ENCODE assay signal across 24 cellular contexts in genomic region chr1:1393428-1393827, GRCh38. TPM values are rescaled to one million over a fixed set of nuclear protein-coding genes. Genes with fewer than 3 reads are reported as not detected.
DNase-seq lines count a peak whose midpoint lies in the region; ATAC-seq, FAIRE-seq and TF ChIP-seq lines count a peak whose summit lies in the region.
"Had no signal": no experiment of that assay in that cellular context is flagged by ENCODE, and none has a peak within 500 bp of the region (broad histone marks: within the 10 kb centered on the region; RNA-seq: fewer than 3 reads in every experiment).

No MANE protein-coding gene starts in this region.

- H3K4me1 Mint-ChIP-seq in activated naive CD4-positive, alpha-beta T cell treated with anti-CD3 and anti-CD28 coated beads, Interleukin-2, amount 50 U/mL, for 24 hours: peaks cover 25% of the 10 kb centered on the region
- peaks cover 15 to 21% of the 10 kb centered on the region in 2 donors for H3K4me1 Mint-ChIP-seq in natural killer cell

- H3K14ac ChIP-seq in neuronal stem cell (ENCODE audit: low read length): no peak overlapping the region

- intact Hi-C loops in GM12878 (cut with micrococcal nuclease; ENCODE audit: unreplicated experiment): no loop called here
- intact Hi-C loops in natural killer cell (cut with micrococcal nuclease): no loop called here

- H3K18ac ChIP-seq in neuronal stem cell (ENCODE audit: low read length): no peak overlapping the region

- no peak for FAIRE-seq in GM12878 (lab: Jason Lieb, UNC)
- FAIRE-seq: D721Med, HTR-8/SVneo, RCC 7860 had no signal

- no peak overlapping the region for H2BK5ac ChIP-seq in neuronal stem cell (ENCODE audit: low read length)

- peak; percentile 46; the same call in 1 of the 2 replicates for TF ChIP-seq POLR2A in GM12878 (IDR thresholded peaks at IDR 0.05; ENCODE audit: low read depth, low read length)

- H4K8ac ChIP-seq in neuronal stem cell (ENCODE audit: low read depth, low read length): no peak overlapping the region

- no peaks in the 10 kb centered on the region for H3K9me3 Mint-ChIP-seq in activated naive CD4-positive, alpha-beta T cell treated with anti-CD3 and anti-CD28 coated beads, Interleukin-2, amount 50 U/mL, for 24 hours
- no peaks in the 10 kb centered on the region for H3K9me3 Mint-ChIP-seq in natural killer cell
- H3K9me3 Mint-ChIP-seq: CD4-positive, CD25-positive, alpha-beta regulatory T cell; GM23338 had no signal

- in situ Hi-C loops in GM12878 (cut with MboI): no loop called here

- H3K4me3 Mint-ChIP-seq in activated naive CD4-positive, alpha-beta T cell treated with anti-CD3 and anti-CD28 coated beads, Interleukin-2, amount 50 U/mL, for 24 hours: no peak overlapping the region
- H3K4me3 Mint-ChIP-seq in natural killer cell: no peak overlapping the region
- H3K4me3 Mint-ChIP-seq: GM23338, H9 had no signal

- no peak for TF ChIP-seq EP300 in GM12878 (IDR thresholded peaks at IDR 0.05; ENCODE audit: borderline replicate concordance in 1 of 2, control insufficient read depth in 1 of 2, low read depth in 2 of 2, low read length in 2 of 2)

- H3K36me3 ChIP-seq in GM12878 (ENCODE audit: control insufficient read depth in 2 of 2, insufficient read depth in 2 of 2, low read length in 1 of 2) (peaks cover 36 to 47% of the 10 kb centered on the region in 2 experiments), neuronal stem cell (replicated peaks in 1 of 2; ENCODE audit: control insufficient read depth in 2 of 2, insufficient read depth in 2 of 2, low read length in 2 of 2) (peaks cover 57 to 97% of the 10 kb centered on the region in 2 donors)

- RAD21 ChIA-PET in GM12878 (lab: Charles Lee; ENCODE audit: unreplicated experiment): no interaction called here

- H3K27me3 Mint-ChIP-seq in activated naive CD4-positive, alpha-beta T cell treated with anti-CD3 and anti-CD28 coated beads, Interleukin-2, amount 50 U/mL, for 24 hours: no peaks in the 10 kb centered on the region
- H3K27me3 Mint-ChIP-seq in natural killer cell (ENCODE audit: low read depth in 2 of 2): no peaks in the 10 kb centered on the region
- H3K27me3 Mint-ChIP-seq: CD4-positive, CD25-positive, alpha-beta regulatory T cell had no signal

- H4K20me1 ChIP-seq in GM12878 (ENCODE audit: control insufficient read depth, insufficient read depth): no peaks in the 10 kb centered on the region

- TF ChIP-seq CTCF in GM12878 (IDR thresholded peaks at IDR 0.05 in 2 of 3, conservative IDR thresholded peaks at IDR 0.05 in 1 of 3; ENCODE audit: control insufficient read depth in 2 of 3, extremely low read depth in 1 of 3, insufficient read depth in 1 of 3, low read depth in 3 of 3, low read length in 3 of 3) (no peak), natural killer cell (IDR thresholded peaks at IDR 0.05) (no peak)

- TF ChIP-seq RAD21 in GM12878 (IDR thresholded peaks at IDR 0.05; ENCODE audit: insufficient read depth, low read depth, low read length): no peak

- no peak overlapping the region for H3K4ac ChIP-seq in neuronal stem cell (ENCODE audit: low read length)

- CTCF ChIA-PET in GM12878 (lab: Yijun Ruan, JAX): no interaction called here

- peaks cover 20% of the 10 kb centered on the region for H3K79me2 ChIP-seq in GM12878 (ENCODE audit: control insufficient read depth, insufficient read depth, low read length)

- no TSS peak for BruUV-seq in GM12878 (replicated peaks; lab: Mats Ljungman, UMichigan)

- no peak overlapping the region for H3K4me3 ChIP-seq in GM12878
- no peak overlapping the region for H3K4me3 ChIP-seq in neuronal stem cell (ENCODE audit: low read length in 2 of 2)
- H3K4me3 ChIP-seq: BLaER1, GM23338 had no signal

- no peak overlapping the region for H2AK5ac ChIP-seq in neuronal stem cell (ENCODE audit: low read depth, low read length)

- H3K27ac Mint-ChIP-seq in activated naive CD4-positive, alpha-beta T cell treated with anti-CD3 and anti-CD28 coated beads, Interleukin-2, amount 50 U/mL, for 24 hours: peak overlapping the region; percentile 31
- H3K27ac Mint-ChIP-seq in natural killer cell: peak overlapping the region in 1 of 2 donors; percentile 26
- H3K27ac Mint-ChIP-seq: GM23338, H9 had no signal

- no peak overlapping the region for H2AFZ ChIP-seq in GM12878 (ENCODE audit: control insufficient read depth, low read depth, low read length)
- no peak overlapping the region for H2AFZ ChIP-seq in neuronal stem cell (ENCODE audit: low read length)
- H2AFZ ChIP-seq: GM23338 had no signal

- WGBS in GM12878 (ENCODE audit: insufficient coverage, insufficient replicate concordance, low lambda C conversion rate, missing lambda C conversion rate): 92% methylated on average over 11 of the region's 11 CpGs
- no CpG with 5 or more reads among the region's 11 CpGs for WGBS in neuronal stem cell (ENCODE audit: extremely low coverage in 2 of 2, insufficient read length in 2 of 2, insufficient replicate concordance in 1 of 2), 2 donors

- ATAC-seq in GM12878 (no peak), natural killer cell (no peak)
- ATAC-seq: GM23338 had no signal

- H3K27ac ChIP-seq in GM12878 (ENCODE audit: control insufficient read depth, insufficient read depth) (no peak overlapping the region), neuronal stem cell (replicated peaks; ENCODE audit: low read length) (no peak overlapping the region)
- H3K27ac ChIP-seq: BLaER1, KMS-11 had no signal

- SMC1A ChIA-PET in GM12878 (lab: Charles Lee; ENCODE audit: uncharacterized antibody, unreplicated experiment): no interaction called here

- H3K4me2 ChIP-seq in GM12878 (ENCODE audit: control insufficient read depth, insufficient read depth) (no peak overlapping the region), neuronal stem cell (ENCODE audit: insufficient read depth, low read length, poor library complexity, severe bottlenecking) (no peak overlapping the region)
- H3K4me2 ChIP-seq: BLaER1, GM23338, KMS-11 had no signal

- peaks cover 9% of the 10 kb centered on the region for H3K4me1 ChIP-seq in GM12878 (ENCODE audit: control insufficient read depth, insufficient read depth, low read length)
- peaks cover 6% of the 10 kb centered on the region in 2 donors for H3K4me1 ChIP-seq in neuronal stem cell (ENCODE audit: control insufficient read depth in 2 of 2, insufficient read depth in 1 of 2, low read depth in 1 of 2, low read length in 2 of 2)

- H2BK120ac ChIP-seq in neuronal stem cell (ENCODE audit: low read depth, low read length): no peak overlapping the region

- no peak overlapping the region for H4K91ac ChIP-seq in neuronal stem cell (ENCODE audit: low read depth, low read length, poor library complexity)

- H3K27me3 ChIP-seq in GM12878 (replicated peaks in 1 of 2; ENCODE audit: control insufficient read depth in 2 of 2, insufficient read depth in 2 of 2, low read length in 1 of 2) (no peaks in the 10 kb centered on the region), neuronal stem cell (ENCODE audit: control insufficient read depth in 3 of 3, insufficient read depth in 3 of 3, low read depth in 1 of 3, low read length in 3 of 3) (no peaks in the 10 kb centered on the region)
- H3K27me3 ChIP-seq: BLaER1 had no signal

- peaks cover 16% of the 10 kb centered on the region for H3K36me3 Mint-ChIP-seq in activated naive CD4-positive, alpha-beta T cell treated with anti-CD3 and anti-CD28 coated beads, Interleukin-2, amount 50 U/mL, for 24 hours
- peaks cover 15% of the 10 kb centered on the region for H3K36me3 Mint-ChIP-seq in natural killer cell

- no peak overlapping the region for H3K23ac ChIP-seq in neuronal stem cell (ENCODE audit: low read depth, low read length, poor library complexity)

- H2BK15ac ChIP-seq in neuronal stem cell (ENCODE audit: low read length): no peak overlapping the region

- peaks cover 13% of the 10 kb centered on the region for H3K79me1 ChIP-seq in neuronal stem cell (ENCODE audit: low read depth, low read length)

- H3K9ac ChIP-seq in GM12878 (ENCODE audit: control insufficient read depth, insufficient read depth, low read length): no peak overlapping the region
- H3K9ac ChIP-seq in neuronal stem cell (ENCODE audit: low read depth, low read length, poor library complexity): peak overlapping the region; percentile 7
- H3K9ac ChIP-seq: BLaER1, KMS-11 had no signal

- POLR2A ChIA-PET in GM12878 (lab: Charles Lee): interaction anchor here (0.5 to 0.6 kb wide), 2 partner anchors 50 to 517 kb away, joined by 4 read pairs; no protein-coding TSS in a partner anchor

- DNase-seq in activated naive CD4-positive, alpha-beta T cell treated with Interleukin-2 at 50 U/mL for 16 hours: no peak
- peak; percentile 1 for DNase-seq in AG20443 (ENCODE audit: low spot score)
- no peak for DNase-seq in GM12878 (ENCODE audit: low read depth, low spot score)
- DNase-seq in neuronal stem cell (ENCODE audit: low spot score): no peak
- DNase-seq in HUDEP-2 (lab: John Stamatoyannopoulos, UW; ENCODE audit: unreplicated experiment in 76 of 76): no peak
- DNase-seq in natural killer cell: no peak
- DNase-seq: 8988T; ACHN; CD4-positive, CD25-positive, alpha-beta regulatory T cell; H9; IMR-90; MM.1S; NCI-H2029; NCI-H446; NCI-H524 treated with DMSO at 0.1 percent for 48 hours; NCI-H774; SIG-M5 had no signal

- no peak overlapping the region for H2BK12ac ChIP-seq in neuronal stem cell (ENCODE audit: low read length)

- H3K9me3 ChIP-seq in GM12878 (replicated peaks; ENCODE audit: control insufficient read depth, insufficient read depth, low read length): no peaks in the 10 kb centered on the region
- peaks cover 0 to 5% of the 10 kb centered on the region in 2 donors for H3K9me3 ChIP-seq in neuronal stem cell (replicated peaks in 1 of 2; ENCODE audit: control insufficient read depth in 2 of 2, insufficient read depth in 1 of 2, low read depth in 1 of 2, low read length in 2 of 2)
- H3K9me3 ChIP-seq: BLaER1 had no signal

RNA-seq across cellular contexts. Expression of gene CCNL2, which starts 5.7 kb away (rescaled TPM):
- 379 and 418 TPM in 2 replicates for total RNA-seq in GM12878 (2013; cell fraction: nucleolus; rRNA removed)
- total RNA-seq in GM12878 (2014; rRNA removed) (102 and 106 TPM in 2 replicates), GM12878 (2014; rRNA removed; fragmentation: Illumina TruSeq; extraction: Trizol) (42.5 and 43.2 TPM in 2 replicates), GM12878 (2021) (83.8 and 101 TPM in 2 replicates), natural killer cell (100 to 1,000 TPM; 253 to 281 (median 274) TPM)
- polyA plus RNA-seq in GM12878 (2011; ENCODE audit: low read depth): 37.9 TPM
- polyA plus RNA-seq in GM12878 (2011; rRNA removed) (112 and 115 TPM in 2 replicates), GM12878 (2014; fragmentation: Illumina TruSeq; extraction: Trizol) (33.7 and 54.3 TPM in 2 replicates), GM12878 (2014; fragmentation: Nextera tagmentation; extraction: Ambion mirVana) (1 to 10 TPM; 2.1 to 5.5 TPM), GM12878 (2014; rRNA removed) (143 and 153 TPM in 2 replicates), GM12878 (2016; fragmentation: Nextera tagmentation; extraction: Ambion mirVana) (100 to 1,000 TPM; 100 to 102 TPM)
- 80.7 and 108 TPM in 2 replicates for polyA plus RNA-seq in GM12878 (2011; cell fraction: cytosol; rRNA removed)
- polyA plus RNA-seq in GM12878 (2011; cell fraction: nucleus; rRNA removed): 831 and 868 TPM in 2 replicates
- 67.0 and 72.4 TPM in 2 replicates for polyA plus RNA-seq in GM12878 (2012)
- 59.9 and 80.8 TPM in 2 replicates for polyA minus RNA-seq in GM12878 (2011; rRNA and poly(A)+ RNA removed)
- polyA minus RNA-seq in GM12878 (2011; cell fraction: cytosol; rRNA and poly(A)+ RNA removed): 21.0 and 30.3 TPM in 2 replicates
- 105 and 145 TPM in 2 replicates for polyA minus RNA-seq in GM12878 (2011; cell fraction: nucleus; rRNA and poly(A)+ RNA removed)
- polyA plus RNA-seq in neuronal stem cell (2013, experiment 1 of 2): 91.8 TPM
- 90.5 TPM for polyA plus RNA-seq in neuronal stem cell (2013, experiment 2 of 2)

RNA-seq across cellular contexts. Expression of gene MRPL20, which starts 13.7 kb away (rescaled TPM):
- total RNA-seq in GM12878 (2013; cell fraction: nucleolus; rRNA removed): 47.9 and 53.1 TPM in 2 replicates
- total RNA-seq in GM12878 (2014; rRNA removed): 205 and 223 TPM in 2 replicates
- 132 and 153 TPM in 2 replicates for total RNA-seq in GM12878 (2014; rRNA removed; fragmentation: Illumina TruSeq; extraction: Trizol)
- 141 and 149 TPM in 2 replicates for total RNA-seq in GM12878 (2021)
- 92.4 TPM for polyA plus RNA-seq in GM12878 (2011; ENCODE audit: low read depth)
- polyA plus RNA-seq in GM12878 (2011; rRNA removed): 143 and 146 TPM in 2 replicates
- polyA plus RNA-seq in GM12878 (2011; cell fraction: cytosol; rRNA removed): 168 and 192 TPM in 2 replicates
- polyA plus RNA-seq in GM12878 (2011; cell fraction: nucleus; rRNA removed): 105 and 125 TPM in 2 replicates
- polyA plus RNA-seq in GM12878 (2012): 151 and 170 TPM in 2 replicates
- polyA plus RNA-seq in GM12878 (2014; fragmentation: Illumina TruSeq; extraction: Trizol): 115 and 129 TPM in 2 replicates
- 100 to 1,000 TPM; 519 to 525 TPM for polyA plus RNA-seq in GM12878 (2014; fragmentation: Nextera tagmentation; extraction: Ambion mirVana)
- polyA plus RNA-seq in GM12878 (2014; rRNA removed): 287 and 301 TPM in 2 replicates
- 100 to 1,000 TPM; 366 to 375 TPM for polyA plus RNA-seq in GM12878 (2016; fragmentation: Nextera tagmentation; extraction: Ambion mirVana)
- 72.9 and 94.2 TPM in 2 replicates for polyA minus RNA-seq in GM12878 (2011; rRNA and poly(A)+ RNA removed)
- 54.8 and 63.4 TPM in 2 replicates for polyA minus RNA-seq in GM12878 (2011; cell fraction: cytosol; rRNA and poly(A)+ RNA removed)
- 26.7 and 39.5 TPM in 2 replicates for polyA minus RNA-seq in GM12878 (2011; cell fraction: nucleus; rRNA and poly(A)+ RNA removed)
- 132 TPM for polyA plus RNA-seq in neuronal stem cell (2013, experiment 1 of 2)
- 135 TPM for polyA plus RNA-seq in neuronal stem cell (2013, experiment 2 of 2)
- total RNA-seq in natural killer cell: 100 to 1,000 TPM in 1 of 3 donors, 10 to 100 TPM in 2; 90.9 to 111 (median 92.7) TPM

RNA-seq across cellular contexts. Expression of gene AURKAIP1, which starts 18.4 kb away (rescaled TPM):
- total RNA-seq in GM12878 (2013; cell fraction: nucleolus; rRNA removed): 22.6 and 24.0 TPM in 2 replicates
- total RNA-seq in GM12878 (2014; rRNA removed): 146 and 177 TPM in 2 replicates
- total RNA-seq in GM12878 (2014; rRNA removed; fragmentation: Illumina TruSeq; extraction: Trizol): 30.2 and 37.4 TPM in 2 replicates
- total RNA-seq in GM12878 (2021): 198 and 210 TPM in 2 replicates
- 20.8 TPM for polyA plus RNA-seq in GM12878 (2011; ENCODE audit: low read depth)
- polyA plus RNA-seq in GM12878 (2011; rRNA removed): 38.3 and 66.8 TPM in 2 replicates
- 70.8 and 124 TPM in 2 replicates for polyA plus RNA-seq in GM12878 (2011; cell fraction: cytosol; rRNA removed)
- 62.5 and 90.9 TPM in 2 replicates for polyA plus RNA-seq in GM12878 (2011; cell fraction: nucleus; rRNA removed)
- 75.5 and 78.2 TPM in 2 replicates for polyA plus RNA-seq in GM12878 (2012)
- 3.9 and 26.5 TPM in 2 replicates for polyA plus RNA-seq in GM12878 (2014; fragmentation: Illumina TruSeq; extraction: Trizol)
- 10 to 100 TPM in 1 of 2 experiments, 1 to 10 TPM in 1; 6.5 to 26.6 TPM for polyA plus RNA-seq in GM12878 (2014; fragmentation: Nextera tagmentation; extraction: Ambion mirVana)
- 173 and 210 TPM in 2 replicates for polyA plus RNA-seq in GM12878 (2014; rRNA removed)
- polyA plus RNA-seq in GM12878 (2016; fragmentation: Nextera tagmentation; extraction: Ambion mirVana): 100 to 1,000 TPM; 341 to 366 TPM
- polyA minus RNA-seq in GM12878 (2011; rRNA and poly(A)+ RNA removed): 8.2 and 28.6 TPM in 2 replicates
- polyA minus RNA-seq in GM12878 (2011; cell fraction: cytosol; rRNA and poly(A)+ RNA removed): 20.0 and 26.7 TPM in 2 replicates
- polyA minus RNA-seq in GM12878 (2011; cell fraction: nucleus; rRNA and poly(A)+ RNA removed): 17.2 and 20.6 TPM in 2 replicates
- 61.8 TPM for polyA plus RNA-seq in neuronal stem cell (2013, experiment 1 of 2)
- 60.5 TPM for polyA plus RNA-seq in neuronal stem cell (2013, experiment 2 of 2)
- 10 to 100 TPM; 60.0 to 76.3 (median 64.6) TPM for total RNA-seq in natural killer cell

RNA-seq across cellular contexts. Expression of gene ANKRD65, which starts 27.6 kb away (rescaled TPM):
- total RNA-seq in GM12878 (2013; cell fraction: nucleolus; rRNA removed): 1.2 and 1.8 TPM in 2 replicates
- total RNA-seq in GM12878 (2014; rRNA removed) (0.17 and 0.33 TPM in 2 replicates), GM12878 (2014; rRNA removed; fragmentation: Illumina TruSeq; extraction: Trizol) (0.18 and 0.45 TPM in 2 replicates), GM12878 (2021) (0.96 and 1.2 TPM in 2 replicates), natural killer cell (not detected)
- 0.42 TPM for polyA plus RNA-seq in GM12878 (2011; ENCODE audit: low read depth)
- polyA plus RNA-seq in GM12878 (2011; rRNA removed) (0.12 and 0.24 TPM in 2 replicates), GM12878 (2014; fragmentation: Illumina TruSeq; extraction: Trizol) (0.14 and 0.29 TPM in 2 replicates), GM12878 (2014; fragmentation: Nextera tagmentation; extraction: Ambion mirVana) (under 1 TPM; 0.05 to 0.15 TPM), GM12878 (2014; rRNA removed) (0.86 and 0.94 TPM in 2 replicates), GM12878 (2016; fragmentation: Nextera tagmentation; extraction: Ambion mirVana) (1 to 10 TPM; 1.8 to 2.8 TPM)
- polyA plus RNA-seq in GM12878 (2011; cell fraction: cytosol; rRNA removed): 0.21 and 0.38 TPM in 2 replicates
- 2.0 and 2.3 TPM in 2 replicates for polyA plus RNA-seq in GM12878 (2011; cell fraction: nucleus; rRNA removed)
- polyA plus RNA-seq in GM12878 (2012): 1.3 TPM in 2 replicates
- 0.15 TPM in 1 of 2 replicates, not detected in the other for polyA minus RNA-seq in GM12878 (2011; rRNA and poly(A)+ RNA removed)
- polyA minus RNA-seq in GM12878 (2011; cell fraction: cytosol; rRNA and poly(A)+ RNA removed): not detected in 2 replicates
- polyA minus RNA-seq in GM12878 (2011; cell fraction: nucleus; rRNA and poly(A)+ RNA removed): 0.36 TPM in 1 of 2 replicates, not detected in the other
- polyA plus RNA-seq in neuronal stem cell (2013, experiment 1 of 2): 2.0 TPM
- polyA plus RNA-seq in neuronal stem cell (2013, experiment 2 of 2): 2.0 TPM
- total RNA-seq: CD4-positive, CD25-positive, alpha-beta regulatory T cell; IMR-90 had no signal

RNA-seq across cellular contexts. Expression of gene MXRA8, which starts 35.1 kb away (rescaled TPM):
- total RNA-seq in GM12878 (2013; cell fraction: nucleolus; rRNA removed): 0.88 and 1.5 TPM in 2 replicates
- not detected in 2 replicates for total RNA-seq in GM12878 (2014; rRNA removed)
- total RNA-seq in GM12878 (2014; rRNA removed; fragmentation: Illumina TruSeq; extraction: Trizol): not detected in 2 replicates
- total RNA-seq in GM12878 (2021): 0.29 and 0.54 TPM in 2 replicates
- 0.68 TPM for polyA plus RNA-seq in GM12878 (2011; ENCODE audit: low read depth)
- polyA plus RNA-seq in GM12878 (2011; rRNA removed): 0.11 and 0.20 TPM in 2 replicates
- 0.32 and 0.49 TPM in 2 replicates for polyA plus RNA-seq in GM12878 (2011; cell fraction: cytosol; rRNA removed)
- polyA plus RNA-seq in GM12878 (2011; cell fraction: nucleus; rRNA removed): 1.3 and 2.1 TPM in 2 replicates
- polyA plus RNA-seq in GM12878 (2012): 2.5 and 3.7 TPM in 2 replicates
- not detected in 2 replicates for polyA plus RNA-seq in GM12878 (2014; fragmentation: Illumina TruSeq; extraction: Trizol)
- polyA plus RNA-seq in GM12878 (2014; fragmentation: Nextera tagmentation; extraction: Ambion mirVana): not detected
- 0.19 and 0.27 TPM in 2 replicates for polyA plus RNA-seq in GM12878 (2014; rRNA removed)
- under 1 TPM in 1 of 2 experiments, not detected in 1; 0.15 TPM for polyA plus RNA-seq in GM12878 (2016; fragmentation: Nextera tagmentation; extraction: Ambion mirVana)
- not detected in 2 replicates for polyA minus RNA-seq in GM12878 (2011; rRNA and poly(A)+ RNA removed)
- not detected in 2 replicates for polyA minus RNA-seq in GM12878 (2011; cell fraction: cytosol; rRNA and poly(A)+ RNA removed)
- 0.38 TPM in 1 of 2 replicates, not detected in the other for polyA minus RNA-seq in GM12878 (2011; cell fraction: nucleus; rRNA and poly(A)+ RNA removed)
- polyA plus RNA-seq in neuronal stem cell (2013, experiment 1 of 2): 14.0 TPM
- 13.2 TPM for polyA plus RNA-seq in neuronal stem cell (2013, experiment 2 of 2)
- total RNA-seq in natural killer cell: under 1 TPM in 1 of 3 donors, not detected in 2; 0.26 TPM
- polyA plus RNA-seq: CD4-positive, CD25-positive, alpha-beta regulatory T cell had no signal
